37 cellular contexts compared by ENCODE assay signal in the genomic region with DNA sequence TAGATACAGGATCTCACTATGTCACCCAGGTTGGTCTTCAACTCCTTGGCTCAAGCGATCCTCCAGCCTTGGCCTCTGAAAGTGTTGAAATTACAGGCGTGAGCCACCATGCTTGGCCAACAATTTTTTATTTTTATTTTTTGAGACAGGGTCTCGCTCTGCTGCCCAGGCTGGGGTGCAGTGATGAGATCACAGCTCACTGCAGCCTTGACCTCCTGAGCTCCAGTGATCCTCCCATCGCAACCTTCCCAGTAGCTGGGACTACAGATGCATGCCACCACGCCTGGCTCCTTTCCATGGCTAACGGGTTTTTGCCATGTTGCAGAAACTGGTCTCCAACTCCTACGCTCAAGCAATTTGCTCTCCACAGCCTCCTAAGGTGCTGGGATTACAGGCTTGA.
"Had no signal": no experiment of that assay in that cellular context is flagged by ENCODE, and none has a peak within 500 bp of the region (broad histone marks: within the 10 kb centered on the region; RNA-seq: fewer than 3 reads in every experiment).

No MANE protein-coding gene starts in this region.

- H3K36me3 ChIP-seq: ascending aorta, cardiac muscle cell, WERI-Rb-1 had no signal

- H3K27me3 Mint-ChIP-seq: activated CD4-positive, alpha-beta memory T cell treated with anti-CD3 and anti-CD28 coated beads for 36 hours; activated CD8-positive, alpha-beta T cell treated with anti-CD3 and anti-CD28 coated beads for 36 hours; activated naive CD8-positive, alpha-beta T cell treated with anti-CD3 and anti-CD28 coated beads for 36 hours; central memory CD8-positive, alpha-beta T cell had no signal

- H3K9me3 Mint-ChIP-seq: activated B cell treated with CpG ODN at 0.5 μM for 24 hours; activated CD4-positive, alpha-beta memory T cell treated with anti-CD3 and anti-CD28 coated beads for 36 hours; activated CD4-positive, alpha-beta T cell treated with anti-CD3 and anti-CD28 coated beads, Interleukin-2, amount 10 ng/mL, durations not matched to agents 24 days and 14 days; activated CD8-positive, alpha-beta T cell treated with anti-CD3 and anti-CD28 coated beads for 36 hours; activated naive CD4-positive, alpha-beta T cell treated with anti-CD3 and anti-CD28 coated beads for 36 hours; activated naive CD4-positive, alpha-beta T cell treated with anti-CD3 and anti-CD28 coated beads, Interleukin-2, amount 50 U/mL, for 72 hours; activated naive CD8-positive, alpha-beta T cell treated with anti-CD3 and anti-CD28 coated beads for 36 hours; activated T-cell treated with anti-CD3 and anti-CD28 coated beads, Interleukin-2, amount 50 U/mL, for 4 hours; activated T-cell treated with anti-CD3 and anti-CD28 coated beads, Interleukin-2, amount 50 U/mL, for 72 hours; activated T-helper 1 cell treated with anti-CD3 and anti-CD28 coated beads, Interleukin-12 subunit alpha, Interleukin-12 subunit beta, Interleukin-2, Interleukin-4 antibody, amounts not matched to agents 30 ng/mL and 10 ng/mL and 1 ng/mL, durations not matched to agents 14 hours and 24 hours and 36 hours; activated T-helper 17 cell treated with anti-CD3 and anti-CD28 coated beads, Interleukin-2, amount 50 U/mL, for 72 hours; brain; central memory CD8-positive, alpha-beta T cell; T-cell; T-helper 2 cell treated with Interferon-gamma antibody and Interleukin-4, amounts not matched to agents 5 μg/mL and 100 μg/mL, for 36 hours had no signal

- H3K27ac ChIP-seq: ascending aorta, cardiac muscle cell, WERI-Rb-1 had no signal

- H3K4me1 Mint-ChIP-seq: activated B cell treated with CpG ODN at 0.5 μM for 24 hours; activated CD4-positive, alpha-beta T cell treated with anti-CD3 and anti-CD28 coated beads, Interleukin-2, amount 10 ng/mL, durations not matched to agents 24 days and 14 days; activated naive CD8-positive, alpha-beta T cell treated with anti-CD3 and anti-CD28 coated beads for 36 hours; activated T-helper 17 cell treated with anti-CD3 and anti-CD28 coated beads, Interleukin-2, amount 50 U/mL, for 72 hours; brain; central memory CD8-positive, alpha-beta T cell; T-cell had no signal

- DNase-seq: activated B cell treated with CpG ODN at 0.5 μM for 24 hours; activated CD4-positive, alpha-beta memory T cell treated with anti-CD3 and anti-CD28 coated beads for 36 hours; activated CD4-positive, alpha-beta T cell treated with anti-CD3 and anti-CD28 coated beads for 4 hours; activated CD4-positive, alpha-beta T cell treated with anti-CD3 and anti-CD28 coated beads, Interleukin-2, amount 10 ng/mL, durations not matched to agents 24 days and 14 days; activated CD4-positive, alpha-beta T cell treated with anti-CD3 and anti-CD28 coated beads, Interleukin-2, amount 50 U/mL, for 1 hour; activated CD4-positive, alpha-beta T cell treated with anti-CD3 and anti-CD28 coated beads, Interleukin-2, amount 50 U/mL, for 4 hours; activated CD4-positive, CD25-positive, alpha-beta regulatory T cell treated with anti-CD3 and anti-CD28 coated beads, Interleukin-2, amount 50 U/mL, for 72 hours; activated CD8-positive, alpha-beta memory T cell treated with anti-CD3 and anti-CD28 coated beads, Interleukin-2, amount 50 U/mL, for 4 hours; activated CD8-positive, alpha-beta T cell treated with anti-CD3 and anti-CD28 coated beads for 36 hours; activated effector memory CD4-positive, alpha-beta T cell treated with anti-CD3 and anti-CD28 coated beads, Interleukin-2, amount 50 U/mL, for 16 hours; activated gamma-delta T cell treated with Interleukin-2 at 50 U/mL for 16 hours; activated naive CD4-positive, alpha-beta T cell; activated naive CD4-positive, alpha-beta T cell treated with anti-CD3 and anti-CD28 coated beads for 36 hours; activated naive CD4-positive, alpha-beta T cell treated with anti-CD3 and anti-CD28 coated beads, Interleukin-2, amount 50 U/mL, for 16 hours; activated naive CD8-positive, alpha-beta T cell treated with anti-CD3 and anti-CD28 coated beads for 36 hours; activated T-cell treated with anti-CD3 and anti-CD28 coated beads for 4 hours; activated T-cell treated with anti-CD3 and anti-CD28 coated beads, Interleukin-2, amount 50 U/mL, for 1 hour; activated T-cell treated with anti-CD3 and anti-CD28 coated beads, Interleukin-2, amount 50 U/mL, for 4 hours; activated T-cell treated with anti-CD3 and anti-CD28 coated beads, Interleukin-2, amount 50 U/mL, for 72 hours; amygdala; anterior cingulate cortex; caudate nucleus; cerebellar nuclear complex; T-cell; T-helper 2 cell; T-helper 9 cell; WERI-Rb-1 had no signal

- H3K4me1 ChIP-seq: ascending aorta had no signal

- H3K4me3 ChIP-seq: ascending aorta, cardiac muscle cell had no signal

- H3K27me3 ChIP-seq: ascending aorta, cardiac muscle cell had no signal

- H3K36me3 Mint-ChIP-seq: activated CD4-positive, alpha-beta memory T cell treated with anti-CD3 and anti-CD28 coated beads for 36 hours; activated naive CD4-positive, alpha-beta T cell treated with anti-CD3 and anti-CD28 coated beads, Interleukin-2, amount 50 U/mL, for 72 hours; activated naive CD8-positive, alpha-beta T cell treated with anti-CD3 and anti-CD28 coated beads for 36 hours; brain; T-cell had no signal

- FAIRE-seq: bronchial epithelial cell, TTC549 had no signal

- H3K27ac Mint-ChIP-seq: activated B cell treated with CpG ODN at 0.5 μM for 24 hours; activated CD4-positive, alpha-beta memory T cell treated with anti-CD3 and anti-CD28 coated beads for 36 hours; activated CD4-positive, alpha-beta T cell treated with anti-CD3 and anti-CD28 coated beads, Interleukin-2, amount 10 ng/mL, durations not matched to agents 24 days and 14 days; activated CD8-positive, alpha-beta T cell treated with anti-CD3 and anti-CD28 coated beads for 36 hours; activated naive CD4-positive, alpha-beta T cell treated with anti-CD3 and anti-CD28 coated beads for 36 hours; activated naive CD4-positive, alpha-beta T cell treated with anti-CD3 and anti-CD28 coated beads, Interleukin-2, amount 50 U/mL, for 72 hours; activated naive CD8-positive, alpha-beta T cell treated with anti-CD3 and anti-CD28 coated beads for 36 hours; activated T-cell treated with anti-CD3 and anti-CD28 coated beads, Interleukin-2, amount 50 U/mL, for 72 hours; activated T-helper 1 cell treated with anti-CD3 and anti-CD28 coated beads, Interleukin-12 subunit alpha, Interleukin-12 subunit beta, Interleukin-2, Interleukin-4 antibody, amounts not matched to agents 30 ng/mL and 10 ng/mL and 1 ng/mL, durations not matched to agents 14 hours and 24 hours and 36 hours; activated T-helper 17 cell treated with anti-CD3 and anti-CD28 coated beads, Interleukin-2, amount 50 U/mL, for 72 hours; T-cell; T-helper 2 cell treated with Interferon-gamma antibody and Interleukin-4, amounts not matched to agents 5 μg/mL and 100 μg/mL, for 36 hours had no signal

- H3K9me3 ChIP-seq: ascending aorta had no signal

- ATAC-seq: activated CD8-positive, alpha-beta T cell treated with anti-CD3 and anti-CD28 coated beads for 36 hours; activated naive CD4-positive, alpha-beta T cell treated with anti-CD3 and anti-CD28 coated beads, Interleukin-2, amount 50 U/mL, for 72 hours; activated T-cell treated with anti-CD3 and anti-CD28 coated beads, Interleukin-2, amount 50 U/mL, for 4 hours; activated T-cell treated with anti-CD3 and anti-CD28 coated beads, Interleukin-2, amount 50 U/mL, for 72 hours; activated T-helper 17 cell treated with anti-CD3 and anti-CD28 coated beads, Interleukin-2, amount 50 U/mL, for 72 hours; T-cell had no signal

- H3K4me3 Mint-ChIP-seq: activated B cell treated with CpG ODN at 0.5 μM for 24 hours; activated CD4-positive, alpha-beta memory T cell treated with anti-CD3 and anti-CD28 coated beads for 36 hours; activated CD4-positive, alpha-beta T cell treated with anti-CD3 and anti-CD28 coated beads, Interleukin-2, amount 10 ng/mL, durations not matched to agents 24 days and 14 days; activated CD8-positive, alpha-beta T cell treated with anti-CD3 and anti-CD28 coated beads for 36 hours; activated naive CD4-positive, alpha-beta T cell treated with anti-CD3 and anti-CD28 coated beads for 36 hours; activated naive CD8-positive, alpha-beta T cell treated with anti-CD3 and anti-CD28 coated beads for 36 hours; activated T-cell treated with anti-CD3 and anti-CD28 coated beads, Interleukin-2, amount 50 U/mL, for 4 hours; activated T-cell treated with anti-CD3 and anti-CD28 coated beads, Interleukin-2, amount 50 U/mL, for 72 hours; activated T-helper 1 cell treated with anti-CD3 and anti-CD28 coated beads, Interleukin-12 subunit alpha, Interleukin-12 subunit beta, Interleukin-2, Interleukin-4 antibody, amounts not matched to agents 30 ng/mL and 10 ng/mL and 1 ng/mL, durations not matched to agents 14 hours and 24 hours and 36 hours; activated T-helper 17 cell treated with anti-CD3 and anti-CD28 coated beads, Interleukin-2, amount 50 U/mL, for 72 hours; brain; central memory CD8-positive, alpha-beta T cell; T-cell; T-helper 2 cell treated with Interferon-gamma antibody and Interleukin-4, amounts not matched to agents 5 μg/mL and 100 μg/mL, for 36 hours had no signal
